8 cellular contexts compared by ENCODE assay signal in the genomic region with DNA sequence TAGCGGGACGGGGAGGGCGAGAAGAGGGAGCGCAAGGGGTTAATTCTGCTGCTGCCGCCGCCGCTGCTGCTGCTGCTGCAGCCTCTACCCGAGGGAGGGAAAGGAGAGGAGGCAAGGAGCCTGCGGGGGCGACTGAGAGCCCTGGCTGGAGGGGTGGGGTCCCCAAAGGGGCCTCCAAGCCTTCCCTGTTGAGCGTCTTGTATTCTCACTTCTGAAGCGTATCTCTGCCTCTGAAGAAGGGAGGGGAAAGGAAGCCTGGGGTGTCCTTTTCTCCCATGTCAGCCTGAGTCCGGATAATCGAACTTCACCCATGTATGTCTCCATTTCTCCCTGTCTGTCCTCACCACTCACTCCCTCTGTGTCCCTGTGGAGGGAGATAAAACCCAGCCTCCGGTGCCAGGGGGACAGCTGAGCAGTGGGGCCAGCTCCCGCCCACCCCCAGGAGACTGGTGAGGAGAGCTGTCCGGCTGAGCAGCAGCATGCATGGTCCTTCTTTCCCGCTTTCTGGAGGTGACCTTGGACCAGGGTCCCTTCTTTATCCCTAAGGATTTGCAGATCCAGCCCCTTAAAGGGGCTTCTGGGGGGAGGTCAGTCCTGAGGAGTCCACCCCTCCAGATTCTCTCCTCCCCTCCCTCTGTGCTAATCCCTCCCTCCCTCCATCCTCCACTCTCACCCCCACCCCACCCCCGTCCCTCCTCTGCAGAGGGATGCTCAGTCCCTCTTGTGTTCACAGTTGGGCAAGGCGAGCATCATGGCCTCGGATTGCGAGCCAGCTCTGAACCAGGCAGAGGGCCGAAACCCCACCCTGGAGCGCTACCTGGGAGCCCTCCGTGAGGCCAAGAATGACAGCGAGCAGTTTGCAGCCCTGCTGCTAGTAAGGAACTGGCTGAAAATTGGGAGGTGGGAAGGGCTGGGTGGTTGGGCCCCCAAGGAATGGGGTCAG. TPM values are rescaled to one million over a fixed set of nuclear protein-coding genes. Genes with fewer than 3 reads are reported as not detected.
A peak's percentile ranks its signal among the peaks of the same experiment; 100 is the strongest.
DNase-seq lines count a peak whose midpoint lies in the region; ATAC-seq and TF ChIP-seq lines count a peak whose summit lies in the region.

No MANE protein-coding gene starts in this region.

- H3K27me3 ChIP-seq in layer of hippocampus (ENCODE audit: control insufficient read depth, insufficient read depth, low read length) (no peaks in the 10 kb centered on the region), suprapubic skin (no peaks in the 10 kb centered on the region)

- 33% methylated on average over 18 of the region's 26 CpGs for WGBS in suprapubic skin

- H3K4me1 ChIP-seq in suprapubic skin = peaks cover 70% of the 10 kb centered on the region

- TF ChIP-seq CTCF in suprapubic skin (IDR thresholded peaks at IDR 0.05) = no peak

- peaks cover 18% of the 10 kb centered on the region for H3K36me3 ChIP-seq in suprapubic skin

- no peaks in the 10 kb centered on the region for H3K9me3 ChIP-seq in suprapubic skin

- no peak for ATAC-seq in HG02884 (IDR thresholded peaks at IDR 0.05; ENCODE audit: unreplicated experiment)
- ATAC-seq in HG03442 (IDR thresholded peaks at IDR 0.05; ENCODE audit: unreplicated experiment) = no peak

- H3K4me3 ChIP-seq in Jurkat, Clone E6-1 (ENCODE audit: low read length) = peak overlapping the region; percentile 85
- H3K4me3 ChIP-seq in suprapubic skin = peak overlapping the region; percentile 76

- TF ChIP-seq EP300 in suprapubic skin (IDR thresholded peaks at IDR 0.05) = no peak

- TF ChIP-seq POLR2A in suprapubic skin (IDR thresholded peaks at IDR 0.05) = no peak

- peak; percentile 45 for DNase-seq in COLO668 (lab: John Stamatoyannopoulos, UW; ENCODE audit: unreplicated experiment)
- no peak for DNase-seq in Jurkat, Clone E6-1 (ENCODE audit: low read depth, low spot score)
- DNase-seq in amniotic epithelial cell (ENCODE audit: low read depth) = peak; percentile 22
- peak in 1 of 2 donors; percentile 78 for DNase-seq in suprapubic skin (ENCODE audit: low spot score in 2 of 2)
- DNase-seq in stimulated activated CD4-positive, alpha-beta T cell treated with anti-CD3 and anti-CD28 coated beads, Interleukin-2, amount 100 ng/mL, for 48 hours = no peak

- peak overlapping the region; percentile 97 for H3K27ac ChIP-seq in layer of hippocampus (ENCODE audit: low read depth, low read length)
- peak overlapping the region; percentile 91 for H3K27ac ChIP-seq in suprapubic skin

RNA-seq across cellular contexts. Expression of gene NCDN, which starts 1.0 kb away (rescaled TPM):
- 14.7 TPM for polyA plus RNA-seq in Jurkat, Clone E6-1 (2012; ENCODE audit: insufficient read depth, insufficient read length)
- total RNA-seq in suprapubic skin = 10 to 100 TPM; 14.1 to 26.2 (median 24.1) TPM

RNA-seq across cellular contexts. Expression of gene KIAA0319L, which starts 1.4 kb away (rescaled TPM):
- polyA plus RNA-seq in Jurkat, Clone E6-1 (2012; ENCODE audit: insufficient read depth, insufficient read length) = 24.2 TPM
- total RNA-seq in suprapubic skin = 100 to 1,000 TPM in 2 of 4 donors, 10 to 100 TPM in 2; 52.1 to 124 (median 83.5) TPM

RNA-seq across cellular contexts. Expression of gene TFAP2E, which starts 14.5 kb away (rescaled TPM):
- polyA plus RNA-seq in Jurkat, Clone E6-1 (2012; ENCODE audit: insufficient read depth, insufficient read length) = 1.1 TPM
- total RNA-seq in suprapubic skin = 1 to 10 TPM; 3.2 to 9.0 (median 5.2) TPM

Comparison
In these comparisons a context has a peak if more than half of its experiments do, and no peak if none do; other contexts are left out.
1. DNase-seq: peak in COLO668 (single experiment) and amniotic epithelial cell (single experiment); none in Jurkat, Clone E6-1 (single experiment) and stimulated activated CD4-positive, alpha-beta T cell treated with anti-CD3 and anti-CD28 coated beads, Interleukin-2, amount 100 ng/mL, for 48 hours (0 of 2).